ENCODE assay signal across 22 cellular contexts in genomic region chr12:13668880-13669279, GRCh38.
DNase-seq lines count a peak whose midpoint lies in the region; FAIRE-seq and TF ChIP-seq lines count a peak whose summit lies in the region.
"Had no signal": no experiment of that assay in that cellular context is flagged by ENCODE, and none has a peak within 500 bp of the region (broad histone marks: within the 10 kb centered on the region; RNA-seq: fewer than 3 reads in every experiment).

No MANE protein-coding gene starts in this region.

- DNase-seq in NCI-H82 (lab: John Stamatoyannopoulos, UW) (peak; percentile 50), NCI-H82 treated with DMSO at 0.1 percent for 48 hours (lab: John Stamatoyannopoulos, UW; ENCODE audit: unreplicated experiment) (no peak), D721Med (ENCODE audit: insufficient read length, low spot score) (no peak), endothelial cell (ENCODE audit: low spot score) (no peak), cortex of kidney (lab: John Stamatoyannopoulos, UW) (no peak)
- DNase-seq: AML-193; Caco-2; Calu3; CD4-positive, alpha-beta T cell; CD8-positive, alpha-beta T cell; DMS 273 treated with DMSO at 0.1 percent for 48 hours; DMS153; DMS53; DMS79; DND-41; EL; GDM1 had no signal

- peak overlapping the region; percentile 21 for H3K27ac Mint-ChIP-seq in endothelial cell (ENCODE audit: unreplicated experiment)
- H3K27ac Mint-ChIP-seq: B cell; CD4-positive, alpha-beta T cell; CD8-positive, alpha-beta T cell had no signal

- H3K4me3 Mint-ChIP-seq in endothelial cell (ENCODE audit: unreplicated experiment) = no peak overlapping the region
- H3K4me3 Mint-ChIP-seq: B cell; CD4-positive, alpha-beta T cell; CD8-positive, alpha-beta T cell had no signal

- H3K36me3 Mint-ChIP-seq in endothelial cell (ENCODE audit: low read depth, unreplicated experiment) = no peaks in the 10 kb centered on the region
- H3K36me3 Mint-ChIP-seq: CD8-positive, alpha-beta T cell had no signal

- H3K9me3 Mint-ChIP-seq in endothelial cell (ENCODE audit: unreplicated experiment) = no peaks in the 10 kb centered on the region
- H3K9me3 Mint-ChIP-seq: CD4-positive, alpha-beta T cell; CD8-positive, alpha-beta T cell had no signal

- FAIRE-seq in D721Med (lab: Jason Lieb, UNC) = peak; percentile 32
- FAIRE-seq: A549, GM12878, GM12892, GM18507 had no signal

- no peak for TF ChIP-seq CTCF in D721Med (IDR thresholded peaks at IDR 0.05; ENCODE audit: insufficient read depth, missing control alignments)
- no peak for TF ChIP-seq CTCF in endothelial cell (IDR thresholded peaks at IDR 0.05; ENCODE audit: unreplicated experiment)

- peaks cover 5% of the 10 kb centered on the region for H3K4me1 Mint-ChIP-seq in endothelial cell (ENCODE audit: unreplicated experiment)
- H3K4me1 Mint-ChIP-seq: B cell had no signal

- peaks cover 2% of the 10 kb centered on the region for H3K27me3 Mint-ChIP-seq in endothelial cell (ENCODE audit: unreplicated experiment)
